1 cellular context compared by ENCODE assay signal in the genomic region with DNA sequence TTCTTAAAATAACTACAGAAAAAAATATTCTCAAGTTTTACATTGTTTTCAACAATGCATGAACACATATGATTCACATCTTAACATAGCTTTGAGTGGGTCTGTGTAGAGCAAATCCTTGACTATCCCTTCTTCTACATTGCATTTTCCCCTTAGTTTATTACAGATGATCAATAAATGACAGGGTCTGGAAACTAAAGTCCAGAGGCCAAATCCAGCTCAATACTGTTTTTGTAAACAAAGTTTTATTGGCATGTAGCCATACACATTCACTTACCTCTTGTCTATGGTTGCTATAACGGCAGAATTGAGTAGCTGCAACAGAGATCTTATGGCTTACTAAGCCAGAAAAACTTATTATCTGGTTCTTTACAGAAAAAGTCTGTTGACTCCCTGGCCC.
TF ChIP-seq lines count a peak whose summit lies in the region.

No MANE protein-coding gene starts in this region.

TF ChIP-seq in HepG2, 621 proteins besides CTCF, POLR2A, EP300 and RAD21 (continued from another document):
- TF ChIP-seq, protein P1, sequence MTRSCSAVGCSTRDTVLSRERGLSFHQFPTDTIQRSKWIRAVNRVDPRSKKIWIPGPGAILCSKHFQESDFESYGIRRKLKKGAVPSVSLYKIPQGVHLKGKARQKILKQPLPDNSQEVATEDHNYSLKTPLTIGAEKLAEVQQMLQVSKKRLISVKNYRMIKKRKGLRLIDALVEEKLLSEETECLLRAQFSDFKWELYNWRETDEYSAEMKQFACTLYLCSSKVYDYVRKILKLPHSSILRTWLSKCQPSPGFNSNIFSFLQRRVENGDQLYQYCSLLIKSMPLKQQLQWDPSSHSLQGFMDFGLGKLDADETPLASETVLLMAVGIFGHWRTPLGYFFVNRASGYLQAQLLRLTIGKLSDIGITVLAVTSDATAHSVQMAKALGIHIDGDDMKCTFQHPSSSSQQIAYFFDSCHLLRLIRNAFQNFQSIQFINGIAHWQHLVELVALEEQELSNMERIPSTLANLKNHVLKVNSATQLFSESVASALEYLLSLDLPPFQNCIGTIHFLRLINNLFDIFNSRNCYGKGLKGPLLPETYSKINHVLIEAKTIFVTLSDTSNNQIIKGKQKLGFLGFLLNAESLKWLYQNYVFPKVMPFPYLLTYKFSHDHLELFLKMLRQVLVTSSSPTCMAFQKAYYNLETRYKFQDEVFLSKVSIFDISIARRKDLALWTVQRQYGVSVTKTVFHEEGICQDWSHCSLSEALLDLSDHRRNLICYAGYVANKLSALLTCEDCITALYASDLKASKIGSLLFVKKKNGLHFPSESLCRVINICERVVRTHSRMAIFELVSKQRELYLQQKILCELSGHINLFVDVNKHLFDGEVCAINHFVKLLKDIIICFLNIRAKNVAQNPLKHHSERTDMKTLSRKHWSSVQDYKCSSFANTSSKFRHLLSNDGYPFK (CRISPR knock-in tag; IDR thresholded peaks at IDR 0.05; ENCODE audit: borderline replicate concordance), result no peak
- TF ChIP-seq ZFP1 (CRISPR knock-in tag; IDR thresholded peaks at IDR 0.05), result no peak
